ENCODE assay signal across 10 cellular contexts in genomic region chr13:72651196-72651595, GRCh38.
DNase-seq lines count a peak whose midpoint lies in the region; ATAC-seq and TF ChIP-seq lines count a peak whose summit lies in the region.
"Had no signal": no experiment of that assay in that cellular context is flagged by ENCODE, and none has a peak within 500 bp of the region (broad histone marks: within the 10 kb centered on the region; RNA-seq: fewer than 3 reads in every experiment).

No MANE protein-coding gene starts in this region.

- H3K36me3 Mint-ChIP-seq in WTC11 (no peaks in the 10 kb centered on the region), mesothelial cell of epicardium (peaks cover 3% of the 10 kb centered on the region)
- H3K36me3 Mint-ChIP-seq: activated CD4-positive, alpha-beta memory T cell treated with anti-CD3 and anti-CD28 coated beads for 36 hours had no signal

- H3K4me3 Mint-ChIP-seq in WTC11 (no peak overlapping the region), mesothelial cell of epicardium (peak overlapping the region; percentile 32)
- H3K4me3 Mint-ChIP-seq: activated CD4-positive, alpha-beta memory T cell treated with anti-CD3 and anti-CD28 coated beads for 36 hours had no signal

- H3K4me1 Mint-ChIP-seq in WTC11 = no peaks in the 10 kb centered on the region
- H3K4me1 Mint-ChIP-seq in mesothelial cell of epicardium = peaks cover 42% of the 10 kb centered on the region

- CTCF ChIA-PET in WTC11 (lab: Charles Lee) = interaction anchor here (0.7 to 1.7 kb wide), 12 partner anchors 14 to 1357 kb away, joined by 3 to 9 read pairs (median 4); no protein-coding TSS in a partner anchor

- no peaks in the 10 kb centered on the region for H3K27me3 Mint-ChIP-seq in WTC11 (ENCODE audit: low read depth)
- H3K27me3 Mint-ChIP-seq in mesothelial cell of epicardium (ENCODE audit: low read depth) = no peaks in the 10 kb centered on the region

- TF ChIP-seq POLR2A in GM18505 (IDR thresholded peaks at IDR 0.05; ENCODE audit: borderline replicate concordance, extremely low read depth, insufficient read depth, insufficient read length) = no peak

- POLR2A ChIA-PET in WTC11 (lab: Charles Lee) = no interaction called here

- peaks cover 3% of the 10 kb centered on the region for H3K9me3 Mint-ChIP-seq in WTC11
- H3K9me3 Mint-ChIP-seq in mesothelial cell of epicardium = peaks cover 4% of the 10 kb centered on the region
- H3K9me3 Mint-ChIP-seq: activated CD4-positive, alpha-beta memory T cell treated with anti-CD3 and anti-CD28 coated beads for 36 hours had no signal

- intact Hi-C loops in posterior cingulate gyrus (cut with DNase I) = no loop called here

- ATAC-seq in WTC11 (peak; percentile 84), GM18505 (IDR thresholded peaks at IDR 0.05; ENCODE audit: unreplicated experiment) (no peak), HG03175 (IDR thresholded peaks at IDR 0.05; ENCODE audit: unreplicated experiment) (no peak)
- ATAC-seq: mucosa of descending colon had no signal

- DNase-seq in NCI-H1105 (lab: John Stamatoyannopoulos, UW) (peak; percentile 3), WTC11 (ENCODE audit: low spot score) (no peak), mesothelial cell of epicardium (ENCODE audit: low spot score in 2 of 2, unreplicated experiment in 2 of 2) (no peak), posterior cingulate gyrus (no peak), MV-4-11 (lab: John Stamatoyannopoulos, UW) (no peak)
- DNase-seq: activated CD4-positive, alpha-beta memory T cell treated with anti-CD3 and anti-CD28 coated beads for 36 hours; mucosa of descending colon had no signal

- H3K27ac Mint-ChIP-seq in WTC11 (no peak overlapping the region), mesothelial cell of epicardium (peak overlapping the region; percentile 51)
- H3K27ac Mint-ChIP-seq: activated CD4-positive, alpha-beta memory T cell treated with anti-CD3 and anti-CD28 coated beads for 36 hours had no signal

- TF ChIP-seq CTCF in GM12872 (IDR thresholded peaks at IDR 0.05; ENCODE audit: insufficient read depth, low read depth, low read length) = peak; percentile 23; the same call in 2 of the 3 replicates
- no peak for TF ChIP-seq CTCF in WTC11 (IDR thresholded peaks at IDR 0.05)
- TF ChIP-seq CTCF in mesothelial cell of epicardium (IDR thresholded peaks at IDR 0.05; ENCODE audit: unreplicated experiment) = no peak

TF ChIP-seq in WTC11, 78 proteins besides CTCF, POLR2A, EP300 and RAD21 (continues in another document):
- TF ChIP-seq, protein P1, sequence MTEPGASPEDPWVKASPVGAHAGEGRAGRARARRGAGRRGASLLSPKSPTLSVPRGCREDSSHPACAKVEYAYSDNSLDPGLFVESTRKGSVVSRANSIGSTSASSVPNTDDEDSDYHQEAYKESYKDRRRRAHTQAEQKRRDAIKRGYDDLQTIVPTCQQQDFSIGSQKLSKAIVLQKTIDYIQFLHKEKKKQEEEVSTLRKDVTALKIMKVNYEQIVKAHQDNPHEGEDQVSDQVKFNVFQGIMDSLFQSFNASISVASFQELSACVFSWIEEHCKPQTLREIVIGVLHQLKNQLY (CRISPR knock-in tag; IDR thresholded peaks at IDR 0.05) = no peak
- no peak for TF ChIP-seq ATF2 (CRISPR knock-in tag; IDR thresholded peaks at IDR 0.05; ENCODE audit: borderline replicate concordance, low read depth)
- TF ChIP-seq E2F4 (CRISPR knock-in tag; IDR thresholded peaks at IDR 0.05; ENCODE audit: borderline replicate concordance, low read depth) = no peak
- TF ChIP-seq OVOL2 (CRISPR knock-in tag; IDR thresholded peaks at IDR 0.05; ENCODE audit: borderline replicate concordance) = no peak
- no peak for TF ChIP-seq FOXP1 (CRISPR knock-in tag; IDR thresholded peaks at IDR 0.05; ENCODE audit: borderline replicate concordance)
- no peak for TF ChIP-seq AR (CRISPR knock-in tag; IDR thresholded peaks at IDR 0.05)
- TF ChIP-seq GTF2I (CRISPR knock-in tag; conservative IDR thresholded peaks at IDR 0.05) = no peak
- TF ChIP-seq, protein P2, sequence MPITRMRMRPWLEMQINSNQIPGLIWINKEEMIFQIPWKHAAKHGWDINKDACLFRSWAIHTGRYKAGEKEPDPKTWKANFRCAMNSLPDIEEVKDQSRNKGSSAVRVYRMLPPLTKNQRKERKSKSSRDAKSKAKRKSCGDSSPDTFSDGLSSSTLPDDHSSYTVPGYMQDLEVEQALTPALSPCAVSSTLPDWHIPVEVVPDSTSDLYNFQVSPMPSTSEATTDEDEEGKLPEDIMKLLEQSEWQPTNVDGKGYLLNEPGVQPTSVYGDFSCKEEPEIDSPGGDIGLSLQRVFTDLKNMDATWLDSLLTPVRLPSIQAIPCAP (CRISPR knock-in tag; IDR thresholded peaks at IDR 0.05) = no peak
- no peak for TF ChIP-seq GRHL2 (CRISPR knock-in tag; IDR thresholded peaks at IDR 0.05; ENCODE audit: insufficient replicate concordance, severe bottlenecking)
- TF ChIP-seq E2F5 (CRISPR knock-in tag; IDR thresholded peaks at IDR 0.05) = no peak
- no peak for TF ChIP-seq EMX1 (CRISPR knock-in tag; IDR thresholded peaks at IDR 0.05)
- no peak for TF ChIP-seq NFYB (CRISPR knock-in tag; conservative IDR thresholded peaks at IDR 0.05; ENCODE audit: low read depth)
- TF ChIP-seq FOXK1 (CRISPR knock-in tag; IDR thresholded peaks at IDR 0.05) = no peak
- TF ChIP-seq, protein P3, sequence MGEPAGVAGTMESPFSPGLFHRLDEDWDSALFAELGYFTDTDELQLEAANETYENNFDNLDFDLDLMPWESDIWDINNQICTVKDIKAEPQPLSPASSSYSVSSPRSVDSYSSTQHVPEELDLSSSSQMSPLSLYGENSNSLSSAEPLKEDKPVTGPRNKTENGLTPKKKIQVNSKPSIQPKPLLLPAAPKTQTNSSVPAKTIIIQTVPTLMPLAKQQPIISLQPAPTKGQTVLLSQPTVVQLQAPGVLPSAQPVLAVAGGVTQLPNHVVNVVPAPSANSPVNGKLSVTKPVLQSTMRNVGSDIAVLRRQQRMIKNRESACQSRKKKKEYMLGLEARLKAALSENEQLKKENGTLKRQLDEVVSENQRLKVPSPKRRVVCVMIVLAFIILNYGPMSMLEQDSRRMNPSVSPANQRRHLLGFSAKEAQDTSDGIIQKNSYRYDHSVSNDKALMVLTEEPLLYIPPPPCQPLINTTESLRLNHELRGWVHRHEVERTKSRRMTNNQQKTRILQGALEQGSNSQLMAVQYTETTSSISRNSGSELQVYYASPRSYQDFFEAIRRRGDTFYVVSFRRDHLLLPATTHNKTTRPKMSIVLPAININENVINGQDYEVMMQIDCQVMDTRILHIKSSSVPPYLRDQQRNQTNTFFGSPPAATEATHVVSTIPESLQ (CRISPR knock-in tag; IDR thresholded peaks at IDR 0.05) = no peak
- no peak for TF ChIP-seq IRF2 (CRISPR knock-in tag; IDR thresholded peaks at IDR 0.05; ENCODE audit: borderline replicate concordance, low read depth)
